1 cellular context compared by ENCODE assay signal in the genomic region with DNA sequence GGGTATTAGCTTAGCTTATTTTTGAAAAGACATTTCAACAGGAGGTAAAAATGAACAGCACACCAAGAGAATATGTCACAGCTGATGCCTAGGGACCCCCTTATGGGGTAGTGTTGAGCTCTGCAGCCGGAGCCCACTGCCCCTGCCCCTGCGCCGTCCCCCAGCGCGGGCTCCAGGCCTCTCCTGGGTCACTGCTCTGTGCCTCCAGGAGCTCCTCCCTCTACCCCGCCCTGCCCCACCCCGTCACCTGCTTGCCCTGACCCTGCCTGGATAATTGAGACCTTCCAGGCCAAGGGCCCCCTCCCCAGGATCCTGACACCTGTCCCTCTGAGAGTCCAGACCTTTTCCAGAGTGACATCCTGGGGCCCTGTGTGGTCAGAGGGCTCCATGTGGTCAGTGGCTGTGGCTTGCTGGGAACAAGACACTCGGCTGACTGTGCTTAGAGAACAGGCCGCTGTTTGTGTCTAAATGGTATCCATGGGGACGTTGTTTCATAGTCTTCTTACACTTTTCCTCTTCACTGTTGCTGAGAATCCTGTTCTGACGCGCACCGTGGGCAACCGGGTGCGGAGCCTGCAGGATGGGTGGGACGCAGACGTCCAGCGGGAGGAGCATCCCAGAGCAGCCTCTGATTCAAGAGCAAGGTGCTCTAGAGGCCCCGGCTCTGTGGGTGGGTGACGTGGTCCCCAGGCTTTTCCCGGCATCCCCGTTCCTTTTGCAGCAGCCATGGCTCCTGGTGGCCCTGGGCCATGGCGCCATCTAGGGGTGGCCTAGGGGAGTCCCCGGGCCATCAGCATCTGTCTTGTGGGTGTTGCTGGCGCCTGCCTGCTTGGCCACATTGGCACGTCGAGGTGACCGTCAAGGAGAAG.
TF ChIP-seq lines count a peak whose summit lies in the region.

No MANE protein-coding gene starts in this region.

TF ChIP-seq in HepG2, 621 proteins besides CTCF, POLR2A, EP300 and RAD21 (continued from another document and continues in another):
- TF ChIP-seq BATF2 (CRISPR knock-in tag; IDR thresholded peaks at IDR 0.05) (no peak), ARNT (IDR thresholded peaks at IDR 0.05) (no peak), ZNF562 (CRISPR knock-in tag; IDR thresholded peaks at IDR 0.05; ENCODE audit: borderline replicate concordance) (no peak), SRSF1 (optimal IDR thresholded peaks at IDR 0.05; ENCODE audit: low read depth, low read length) (no peak), RORA (CRISPR knock-in tag; IDR thresholded peaks at IDR 0.05) (no peak), RARG (CRISPR knock-in tag; IDR thresholded peaks at IDR 0.05; ENCODE audit: low read depth) (no peak), ZNF75D (CRISPR knock-in tag; IDR thresholded peaks at IDR 0.05; ENCODE audit: borderline replicate concordance) (no peak), TCF7 (IDR thresholded peaks at IDR 0.05; ENCODE audit: low read depth) (no peak), ZNF329 (CRISPR knock-in tag; IDR thresholded peaks at IDR 0.05; ENCODE audit: low read depth) (no peak), ATF7 (IDR thresholded peaks at IDR 0.05) (no peak), ATF7 (CRISPR knock-in tag; IDR thresholded peaks at IDR 0.05) (no peak), ZNF235 (CRISPR knock-in tag; IDR thresholded peaks at IDR 0.05; ENCODE audit: borderline replicate concordance) (no peak), NFYC (CRISPR knock-in tag; IDR thresholded peaks at IDR 0.05) (peak; percentile 21; the same call in 1 of the 2 replicates), ZNF317 (CRISPR knock-in tag; IDR thresholded peaks at IDR 0.05) (no peak), MTA3 (CRISPR knock-in tag; IDR thresholded peaks at IDR 0.05) (no peak), ZNF30 (CRISPR knock-in tag; IDR thresholded peaks at IDR 0.05) (no peak), ZNF136 (CRISPR knock-in tag; IDR thresholded peaks at IDR 0.05; ENCODE audit: low read depth) (no peak), YEATS2 (CRISPR knock-in tag; IDR thresholded peaks at IDR 0.05; ENCODE audit: borderline replicate concordance) (peak; percentile 66; the same call in 1 of the 2 replicates), MATR3 (CRISPR knock-in tag; IDR thresholded peaks at IDR 0.05) (no peak), FOXM1 (CRISPR knock-in tag; IDR thresholded peaks at IDR 0.05) (no peak), RXRA (CRISPR knock-in tag; IDR thresholded peaks at IDR 0.05) (no peak), TGIF2 (CRISPR knock-in tag; IDR thresholded peaks at IDR 0.05) (no peak), MLLT10 (CRISPR knock-in tag; IDR thresholded peaks at IDR 0.05) (no peak), GZF1 (CRISPR knock-in tag; IDR thresholded peaks at IDR 0.05) (no peak), ZNF205 (CRISPR knock-in tag; IDR thresholded peaks at IDR 0.05) (no peak), BHLHE40 (IDR thresholded peaks at IDR 0.05; ENCODE audit: low read length) (peak; percentile 32; the same call in 1 of the 2 replicates), ZNF772 (CRISPR knock-in tag; IDR thresholded peaks at IDR 0.05) (no peak), ZMYM2 (CRISPR knock-in tag; IDR thresholded peaks at IDR 0.05) (no peak), ZNF354B (CRISPR knock-in tag; IDR thresholded peaks at IDR 0.05) (no peak), KAT7 (CRISPR knock-in tag; IDR thresholded peaks at IDR 0.05; ENCODE audit: borderline replicate concordance) (no peak), MZF1 (CRISPR knock-in tag; IDR thresholded peaks at IDR 0.05; ENCODE audit: borderline replicate concordance) (no peak), ZFX (CRISPR knock-in tag; IDR thresholded peaks at IDR 0.05; ENCODE audit: low read depth) (peak; percentile 39; the same call in 1 of the 2 replicates), NCOA1 (CRISPR knock-in tag; IDR thresholded peaks at IDR 0.05) (no peak), HOXA3 (CRISPR knock-in tag; IDR thresholded peaks at IDR 0.05) (peak; percentile 61; the same call in 1 of the 2 replicates), POGZ (CRISPR knock-in tag; IDR thresholded peaks at IDR 0.05) (no peak), NFKB2 (CRISPR knock-in tag; IDR thresholded peaks at IDR 0.05; ENCODE audit: borderline replicate concordance) (no peak), ZNF10 (CRISPR knock-in tag; IDR thresholded peaks at IDR 0.05; ENCODE audit: borderline replicate concordance, low read depth) (no peak), MAX (IDR thresholded peaks at IDR 0.05) (no peak; the same call in 1 of the 2 replicates)
- TF ChIP-seq, protein P1, sequence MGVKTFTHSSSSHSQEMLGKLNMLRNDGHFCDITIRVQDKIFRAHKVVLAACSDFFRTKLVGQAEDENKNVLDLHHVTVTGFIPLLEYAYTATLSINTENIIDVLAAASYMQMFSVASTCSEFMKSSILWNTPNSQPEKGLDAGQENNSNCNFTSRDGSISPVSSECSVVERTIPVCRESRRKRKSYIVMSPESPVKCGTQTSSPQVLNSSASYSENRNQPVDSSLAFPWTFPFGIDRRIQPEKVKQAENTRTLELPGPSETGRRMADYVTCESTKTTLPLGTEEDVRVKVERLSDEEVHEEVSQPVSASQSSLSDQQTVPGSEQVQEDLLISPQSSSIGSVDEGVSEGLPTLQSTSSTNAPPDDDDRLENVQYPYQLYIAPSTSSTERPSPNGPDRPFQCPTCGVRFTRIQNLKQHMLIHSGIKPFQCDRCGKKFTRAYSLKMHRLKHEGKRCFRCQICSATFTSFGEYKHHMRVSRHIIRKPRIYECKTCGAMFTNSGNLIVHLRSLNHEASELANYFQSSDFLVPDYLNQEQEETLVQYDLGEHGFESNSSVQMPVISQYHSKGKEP (CRISPR knock-in tag; IDR thresholded peaks at IDR 0.05): no peak
- TF ChIP-seq, protein P2, sequence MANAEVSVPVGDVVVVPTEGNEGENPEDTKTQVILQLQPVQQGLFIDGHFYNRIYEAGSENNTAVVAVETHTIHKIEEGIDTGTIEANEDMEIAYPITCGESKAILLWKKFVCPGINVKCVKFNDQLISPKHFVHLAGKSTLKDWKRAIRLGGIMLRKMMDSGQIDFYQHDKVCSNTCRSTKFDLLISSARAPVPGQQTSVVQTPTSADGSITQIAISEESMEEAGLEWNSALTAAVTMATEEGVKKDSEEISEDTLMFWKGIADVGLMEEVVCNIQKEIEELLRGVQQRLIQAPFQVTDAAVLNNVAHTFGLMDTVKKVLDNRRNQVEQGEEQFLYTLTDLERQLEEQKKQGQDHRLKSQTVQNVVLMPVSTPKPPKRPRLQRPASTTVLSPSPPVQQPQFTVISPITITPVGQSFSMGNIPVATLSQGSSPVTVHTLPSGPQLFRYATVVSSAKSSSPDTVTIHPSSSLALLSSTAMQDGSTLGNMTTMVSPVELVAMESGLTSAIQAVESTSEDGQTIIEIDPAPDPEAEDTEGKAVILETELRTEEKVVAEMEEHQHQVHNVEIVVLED (CRISPR knock-in tag; IDR thresholded peaks at IDR 0.05; ENCODE audit: borderline replicate concordance): no peak
- TF ChIP-seq, protein P3, sequence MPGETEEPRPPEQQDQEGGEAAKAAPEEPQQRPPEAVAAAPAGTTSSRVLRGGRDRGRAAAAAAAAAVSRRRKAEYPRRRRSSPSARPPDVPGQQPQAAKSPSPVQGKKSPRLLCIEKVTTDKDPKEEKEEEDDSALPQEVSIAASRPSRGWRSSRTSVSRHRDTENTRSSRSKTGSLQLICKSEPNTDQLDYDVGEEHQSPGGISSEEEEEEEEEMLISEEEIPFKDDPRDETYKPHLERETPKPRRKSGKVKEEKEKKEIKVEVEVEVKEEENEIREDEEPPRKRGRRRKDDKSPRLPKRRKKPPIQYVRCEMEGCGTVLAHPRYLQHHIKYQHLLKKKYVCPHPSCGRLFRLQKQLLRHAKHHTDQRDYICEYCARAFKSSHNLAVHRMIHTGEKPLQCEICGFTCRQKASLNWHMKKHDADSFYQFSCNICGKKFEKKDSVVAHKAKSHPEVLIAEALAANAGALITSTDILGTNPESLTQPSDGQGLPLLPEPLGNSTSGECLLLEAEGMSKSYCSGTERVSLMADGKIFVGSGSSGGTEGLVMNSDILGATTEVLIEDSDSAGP (CRISPR knock-in tag; IDR thresholded peaks at IDR 0.05; ENCODE audit: borderline replicate concordance): peak; percentile 51; the same call in 1 of the 2 replicates
- TF ChIP-seq, protein P4, sequence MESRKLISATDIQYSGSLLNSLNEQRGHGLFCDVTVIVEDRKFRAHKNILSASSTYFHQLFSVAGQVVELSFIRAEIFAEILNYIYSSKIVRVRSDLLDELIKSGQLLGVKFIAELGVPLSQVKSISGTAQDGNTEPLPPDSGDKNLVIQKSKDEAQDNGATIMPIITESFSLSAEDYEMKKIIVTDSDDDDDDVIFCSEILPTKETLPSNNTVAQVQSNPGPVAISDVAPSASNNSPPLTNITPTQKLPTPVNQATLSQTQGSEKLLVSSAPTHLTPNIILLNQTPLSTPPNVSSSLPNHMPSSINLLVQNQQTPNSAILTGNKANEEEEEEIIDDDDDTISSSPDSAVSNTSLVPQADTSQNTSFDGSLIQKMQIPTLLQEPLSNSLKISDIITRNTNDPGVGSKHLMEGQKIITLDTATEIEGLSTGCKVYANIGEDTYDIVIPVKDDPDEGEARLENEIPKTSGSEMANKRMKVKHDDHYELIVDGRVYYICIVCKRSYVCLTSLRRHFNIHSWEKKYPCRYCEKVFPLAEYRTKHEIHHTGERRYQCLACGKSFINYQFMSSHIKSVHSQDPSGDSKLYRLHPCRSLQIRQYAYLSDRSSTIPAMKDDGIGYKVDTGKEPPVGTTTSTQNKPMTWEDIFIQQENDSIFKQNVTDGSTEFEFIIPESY (CRISPR knock-in tag; IDR thresholded peaks at IDR 0.05): peak; percentile 98
- TF ChIP-seq, protein P5, sequence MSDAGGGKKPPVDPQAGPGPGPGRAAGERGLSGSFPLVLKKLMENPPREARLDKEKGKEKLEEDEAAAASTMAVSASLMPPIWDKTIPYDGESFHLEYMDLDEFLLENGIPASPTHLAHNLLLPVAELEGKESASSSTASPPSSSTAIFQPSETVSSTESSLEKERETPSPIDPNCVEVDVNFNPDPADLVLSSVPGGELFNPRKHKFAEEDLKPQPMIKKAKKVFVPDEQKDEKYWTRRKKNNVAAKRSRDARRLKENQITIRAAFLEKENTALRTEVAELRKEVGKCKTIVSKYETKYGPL (CRISPR knock-in tag; IDR thresholded peaks at IDR 0.05): no peak
- TF ChIP-seq, protein P6, sequence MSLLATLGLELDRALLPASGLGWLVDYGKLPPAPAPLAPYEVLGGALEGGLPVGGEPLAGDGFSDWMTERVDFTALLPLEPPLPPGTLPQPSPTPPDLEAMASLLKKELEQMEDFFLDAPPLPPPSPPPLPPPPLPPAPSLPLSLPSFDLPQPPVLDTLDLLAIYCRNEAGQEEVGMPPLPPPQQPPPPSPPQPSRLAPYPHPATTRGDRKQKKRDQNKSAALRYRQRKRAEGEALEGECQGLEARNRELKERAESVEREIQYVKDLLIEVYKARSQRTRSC (CRISPR knock-in tag; IDR thresholded peaks at IDR 0.05; ENCODE audit: low read depth): no peak
- TF ChIP-seq, protein P7, sequence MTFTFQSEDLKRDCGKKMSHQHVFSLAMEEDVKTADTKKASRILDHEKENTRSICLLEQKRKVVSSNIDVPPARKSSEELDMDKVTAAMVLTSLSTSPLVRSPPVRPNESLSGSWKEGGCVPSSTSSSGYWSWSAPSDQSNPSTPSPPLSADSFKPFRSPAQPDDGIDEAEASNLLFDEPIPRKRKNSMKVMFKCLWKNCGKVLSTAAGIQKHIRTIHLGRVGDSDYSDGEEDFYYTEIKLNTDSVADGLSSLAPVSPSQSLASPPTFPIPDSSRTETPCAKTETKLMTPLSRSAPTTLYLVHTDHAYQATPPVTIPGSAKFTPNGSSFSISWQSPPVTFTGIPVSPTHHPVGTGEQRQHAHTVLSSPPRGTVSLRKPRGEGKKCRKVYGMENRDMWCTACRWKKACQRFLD (CRISPR knock-in tag; IDR thresholded peaks at IDR 0.05; ENCODE audit: borderline replicate concordance): no peak
- TF ChIP-seq, protein P8, sequence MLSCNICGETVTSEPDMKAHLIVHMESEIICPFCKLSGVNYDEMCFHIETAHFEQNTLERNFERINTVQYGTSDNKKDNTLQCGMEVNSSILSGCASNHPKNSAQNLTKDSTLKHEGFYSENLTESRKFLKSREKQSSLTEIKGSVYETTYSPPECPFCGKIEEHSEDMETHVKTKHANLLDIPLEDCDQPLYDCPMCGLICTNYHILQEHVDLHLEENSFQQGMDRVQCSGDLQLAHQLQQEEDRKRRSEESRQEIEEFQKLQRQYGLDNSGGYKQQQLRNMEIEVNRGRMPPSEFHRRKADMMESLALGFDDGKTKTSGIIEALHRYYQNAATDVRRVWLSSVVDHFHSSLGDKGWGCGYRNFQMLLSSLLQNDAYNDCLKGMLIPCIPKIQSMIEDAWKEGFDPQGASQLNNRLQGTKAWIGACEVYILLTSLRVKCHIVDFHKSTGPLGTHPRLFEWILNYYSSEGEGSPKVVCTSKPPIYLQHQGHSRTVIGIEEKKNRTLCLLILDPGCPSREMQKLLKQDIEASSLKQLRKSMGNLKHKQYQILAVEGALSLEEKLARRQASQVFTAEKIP (CRISPR knock-in tag; IDR thresholded peaks at IDR 0.05; ENCODE audit: borderline replicate concordance): no peak
- TF ChIP-seq, protein P9, sequence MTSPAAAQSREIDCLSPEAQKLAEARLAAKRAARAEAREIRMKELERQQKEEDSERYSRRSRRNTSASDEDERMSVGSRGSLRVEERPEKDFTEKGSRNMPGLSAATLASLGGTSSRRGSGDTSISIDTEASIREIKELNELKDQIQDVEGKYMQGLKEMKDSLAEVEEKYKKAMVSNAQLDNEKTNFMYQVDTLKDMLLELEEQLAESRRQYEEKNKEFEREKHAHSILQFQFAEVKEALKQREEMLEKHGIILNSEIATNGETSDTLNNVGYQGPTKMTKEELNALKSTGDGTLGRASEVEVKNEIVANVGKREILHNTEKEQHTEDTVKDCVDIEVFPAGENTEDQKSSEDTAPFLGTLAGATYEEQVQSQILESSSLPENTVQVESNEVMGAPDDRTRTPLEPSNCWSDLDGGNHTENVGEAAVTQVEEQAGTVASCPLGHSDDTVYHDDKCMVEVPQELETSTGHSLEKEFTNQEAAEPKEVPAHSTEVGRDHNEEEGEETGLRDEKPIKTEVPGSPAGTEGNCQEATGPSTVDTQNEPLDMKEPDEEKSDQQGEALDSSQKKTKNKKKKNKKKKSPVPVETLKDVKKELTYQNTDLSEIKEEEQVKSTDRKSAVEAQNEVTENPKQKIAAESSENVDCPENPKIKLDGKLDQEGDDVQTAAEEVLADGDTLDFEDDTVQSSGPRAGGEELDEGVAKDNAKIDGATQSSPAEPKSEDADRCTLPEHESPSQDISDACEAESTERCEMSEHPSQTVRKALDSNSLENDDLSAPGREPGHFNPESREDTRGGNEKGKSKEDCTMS (CRISPR knock-in tag; conservative IDR thresholded peaks at IDR 0.05): no peak
- TF ChIP-seq, protein P10, sequence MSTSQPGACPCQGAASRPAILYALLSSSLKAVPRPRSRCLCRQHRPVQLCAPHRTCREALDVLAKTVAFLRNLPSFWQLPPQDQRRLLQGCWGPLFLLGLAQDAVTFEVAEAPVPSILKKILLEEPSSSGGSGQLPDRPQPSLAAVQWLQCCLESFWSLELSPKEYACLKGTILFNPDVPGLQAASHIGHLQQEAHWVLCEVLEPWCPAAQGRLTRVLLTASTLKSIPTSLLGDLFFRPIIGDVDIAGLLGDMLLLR (CRISPR knock-in tag; IDR thresholded peaks at IDR 0.05): 0 out of 2 replicates have a peak, but pooled peaks have one; percentile 35
